Comparison of ENCODE assay signal across 28 cellular contexts in genomic region chr13:79338343-79338742, GRCh38.
"Had no signal": no experiment of that assay in that cellular context is flagged by ENCODE, and none has a peak within 500 bp of the region (broad histone marks: within the 10 kb centered on the region; RNA-seq: fewer than 3 reads in every experiment).

No MANE protein-coding gene starts in this region.

- H3K4me3 Mint-ChIP-seq: immature natural killer cell; mesothelial cell of epicardium; naive B cell; natural killer cell; nephron progenitor cell; stimulated activated naive CD8-positive, alpha-beta T cell treated with anti-CD3 and anti-CD28 coated beads, Interleukin-15, Interleukin-2, amounts not matched to agents 100 ng/mL and 50 ng/mL, for 24 hours had no signal

- H3K4me3 ChIP-seq: left lung, lower lobe of right lung, ovary, skin epidermis, tibial nerve, upper lobe of left lung, vagina had no signal

- H3K4me1 ChIP-seq: left lung, lower lobe of right lung, tibial nerve, upper lobe of left lung, vagina had no signal

- H3K9me3 Mint-ChIP-seq: immature natural killer cell; mesothelial cell of epicardium; naive B cell; natural killer cell; nephron progenitor cell; stimulated activated naive CD8-positive, alpha-beta T cell treated with anti-CD3 and anti-CD28 coated beads, Interleukin-15, Interleukin-2, amounts not matched to agents 100 ng/mL and 50 ng/mL, for 24 hours had no signal

- DNase-seq: head of caudate nucleus; hippocampal formation; immature natural killer cell; kidney; left colon; lower lobe of right lung; mammary epithelial cell; mesendoderm; naive B cell; natural killer cell; nephron progenitor cell; ovary; retina; right cardiac atrium; stimulated activated CD4-positive, alpha-beta T cell treated with anti-CD3 and anti-CD28 coated beads, Interleukin-12 subunit alpha, Interleukin-12 subunit beta, amount 100 ng/mL, for 4 hours; stimulated activated CD4-positive, alpha-beta T cell treated with anti-CD3 and anti-CD28 coated beads, Interleukin-15, amount 100 ng/mL, for 24 hours; stimulated activated CD4-positive, alpha-beta T cell treated with anti-CD3 and anti-CD28 coated beads, Interleukin-2, amount 100 ng/mL, for 24 hours; stimulated activated CD4-positive, alpha-beta T cell treated with anti-CD3 and anti-CD28 coated beads, Interleukin-4, amount 100 ng/mL, for 1 hour; substantia nigra had no signal

- H3K27me3 ChIP-seq: left lung, ovary, tibial nerve, upper lobe of left lung, vagina had no signal

- H3K27ac ChIP-seq: left lung, lower lobe of right lung, ovary, skin epidermis, tibial nerve, upper lobe of left lung, vagina had no signal

- H3K9me3 ChIP-seq: left lung, lower lobe of right lung, ovary, tibial nerve, upper lobe of left lung, vagina had no signal

- H3K27me3 Mint-ChIP-seq: naive B cell; progenitor cell of endocrine pancreas; stimulated activated naive CD8-positive, alpha-beta T cell treated with anti-CD3 and anti-CD28 coated beads, Interleukin-15, Interleukin-2, amounts not matched to agents 100 ng/mL and 50 ng/mL, for 24 hours had no signal

- H3K4me1 Mint-ChIP-seq: mesothelial cell of epicardium, natural killer cell, nephron progenitor cell had no signal

- H3K36me3 ChIP-seq: ovary had no signal

- H3K27ac Mint-ChIP-seq: immature natural killer cell; mesothelial cell of epicardium; natural killer cell; nephron progenitor cell; stimulated activated naive CD8-positive, alpha-beta T cell treated with anti-CD3 and anti-CD28 coated beads, Interleukin-15, Interleukin-2, amounts not matched to agents 100 ng/mL and 50 ng/mL, for 24 hours had no signal

- ATAC-seq: left colon, left lung, lower lobe of right lung, natural killer cell, right cardiac atrium, sciatic nerve had no signal
